28 cellular contexts compared by ENCODE assay signal in genomic region chr20:48162621-48163020, GRCh38.
"Had no signal": no experiment of that assay in that cellular context is flagged by ENCODE, and none has a peak within 500 bp of the region (broad histone marks: within the 10 kb centered on the region; RNA-seq: fewer than 3 reads in every experiment).

No MANE protein-coding gene starts in this region.

- H3K27ac Mint-ChIP-seq: activated B cell treated with CpG ODN at 0.5 μM for 24 hours; activated CD8-positive, alpha-beta T cell treated with anti-CD3 and anti-CD28 coated beads for 36 hours; activated naive CD8-positive, alpha-beta T cell; activated T-helper 17 cell treated with anti-CD3 and anti-CD28 coated beads, Interleukin-2, amount 50 U/mL, for 72 hours; effector memory CD8-positive, alpha-beta T cell had no signal

- DNase-seq: activated B cell treated with CpG ODN at 0.5 μM for 24 hours; activated CD4-positive, alpha-beta T cell treated with anti-CD3 and anti-CD28 coated beads for 48 hours; activated CD4-positive, alpha-beta T cell treated with anti-CD3 and anti-CD28 coated beads, Interleukin-2, amount 50 U/mL, for 1 hour; activated CD4-positive, alpha-beta T cell treated with anti-CD3 and anti-CD28 coated beads, Interleukin-2, amount 50 U/mL, for 48 hours; activated CD8-positive, alpha-beta memory T cell treated with anti-CD3 and anti-CD28 coated beads for 24 hours; activated CD8-positive, alpha-beta T cell treated with anti-CD3 and anti-CD28 coated beads for 36 hours; activated effector memory CD4-positive, alpha-beta T cell treated with Interleukin-2 at 50 U/mL for 16 hours; activated gamma-delta T cell treated with Interleukin-2 at 50 U/mL for 16 hours; activated naive CD4-positive, alpha-beta T cell treated with anti-CD3 and anti-CD28 coated beads, Interleukin-2, amount 50 U/mL, for 16 hours; activated naive CD4-positive, alpha-beta T cell treated with Interleukin-2 at 50 U/mL for 16 hours; activated T-cell treated with anti-CD3 and anti-CD28 coated beads, Interleukin-2, amount 50 U/mL, for 4 hours; amniotic stem cell; anterior cingulate cortex; body of pancreas; caudate nucleus; cortex of kidney; dermis blood vessel endothelial cell; effector CD4-positive, alpha-beta T cell; effector memory CD8-positive, alpha-beta T cell; esophagus squamous epithelium; foreskin melanocyte; T1000; WERI-Rb-1 had no signal

- H3K4me1 ChIP-seq: gastroesophageal sphincter had no signal

- H3K4me3 ChIP-seq: body of pancreas, esophagus squamous epithelium, gastroesophageal sphincter had no signal

- H3K27me3 ChIP-seq: body of pancreas, gastroesophageal sphincter had no signal

- H3K9me3 Mint-ChIP-seq: activated B cell treated with CpG ODN at 0.5 μM for 24 hours; activated CD8-positive, alpha-beta T cell treated with anti-CD3 and anti-CD28 coated beads for 36 hours; activated T-cell treated with anti-CD3 and anti-CD28 coated beads, Interleukin-2, amount 50 U/mL, for 4 hours; activated T-helper 17 cell treated with anti-CD3 and anti-CD28 coated beads, Interleukin-2, amount 50 U/mL, for 72 hours; effector memory CD8-positive, alpha-beta T cell had no signal

- H3K4me1 Mint-ChIP-seq: activated B cell treated with CpG ODN at 0.5 μM for 24 hours had no signal

- ATAC-seq: activated CD4-positive, CD25-positive, alpha-beta regulatory T cell treated with anti-CD3 and anti-CD28 coated beads, Interleukin-2, amount 50 U/mL, for 24 hours; activated CD8-positive, alpha-beta T cell treated with anti-CD3 and anti-CD28 coated beads for 36 hours; activated T-cell treated with anti-CD3 and anti-CD28 coated beads, Interleukin-2, amount 50 U/mL, for 4 hours; activated T-helper 17 cell treated with anti-CD3 and anti-CD28 coated beads, Interleukin-2, amount 50 U/mL, for 72 hours; body of pancreas; effector memory CD8-positive, alpha-beta T cell; gastroesophageal sphincter had no signal

- H3K9me3 ChIP-seq: body of pancreas, esophagus squamous epithelium, gastroesophageal sphincter had no signal

- H3K27ac ChIP-seq: body of pancreas, epithelial cell of prostate, esophagus squamous epithelium, gastroesophageal sphincter, WERI-Rb-1 had no signal

- H3K36me3 ChIP-seq: esophagus squamous epithelium, gastroesophageal sphincter, WERI-Rb-1 had no signal

- H3K36me3 Mint-ChIP-seq: activated naive CD8-positive, alpha-beta T cell had no signal

- H3K4me3 Mint-ChIP-seq: activated B cell treated with CpG ODN at 0.5 μM for 24 hours; activated CD8-positive, alpha-beta T cell treated with anti-CD3 and anti-CD28 coated beads for 36 hours; activated naive CD8-positive, alpha-beta T cell; activated T-cell treated with anti-CD3 and anti-CD28 coated beads, Interleukin-2, amount 50 U/mL, for 4 hours; activated T-helper 17 cell treated with anti-CD3 and anti-CD28 coated beads, Interleukin-2, amount 50 U/mL, for 72 hours; effector memory CD8-positive, alpha-beta T cell had no signal
